8 cellular contexts compared by ENCODE assay signal in the genomic region with DNA sequence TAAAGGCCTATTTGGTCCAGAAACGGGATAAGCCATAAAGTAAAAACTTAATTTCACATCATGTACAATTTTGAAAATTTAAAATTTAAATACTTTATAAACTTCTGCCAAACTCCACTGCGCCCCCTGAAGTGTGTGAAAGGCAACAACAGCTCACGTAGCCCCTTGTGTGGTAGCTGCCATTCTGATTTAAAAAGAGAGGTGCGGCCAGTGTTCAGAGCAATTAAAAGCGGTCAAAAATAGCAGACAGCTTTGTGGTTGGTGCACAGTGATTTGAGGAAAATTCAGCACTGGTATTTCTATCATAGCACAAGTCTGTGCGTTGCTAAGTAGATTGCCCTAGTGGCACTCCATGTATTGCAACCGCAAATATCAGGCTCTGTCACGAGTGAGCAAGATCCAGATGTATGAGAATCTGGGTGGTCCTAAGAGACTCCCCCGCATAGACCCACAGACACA.
DNase-seq lines count a peak whose midpoint lies in the region; ATAC-seq lines count a peak whose summit lies in the region.

No MANE protein-coding gene starts in this region.

- H3K36me3 ChIP-seq in H7 (replicated peaks; ENCODE audit: control insufficient read depth, insufficient read depth, low read length), result no peaks in the 10 kb centered on the region

- H3K27me3 ChIP-seq in H7 (ENCODE audit: control insufficient read depth, insufficient read depth, low read length), result no peaks in the 10 kb centered on the region

- no peak overlapping the region for H3K4me3 ChIP-seq in H7 (ENCODE audit: insufficient read depth, low read depth, low read length)

- ATAC-seq in GM19397 (IDR thresholded peaks at IDR 0.05; ENCODE audit: unreplicated experiment), result no peak
- ATAC-seq in GM21717 (IDR thresholded peaks at IDR 0.05; ENCODE audit: unreplicated experiment), result no peak
- ATAC-seq in HG03159 (IDR thresholded peaks at IDR 0.05; ENCODE audit: unreplicated experiment), result no peak

- peak; percentile 11 for DNase-seq in COLO829 (ENCODE audit: low spot score)
- peak; percentile 23 for DNase-seq in H7
- DNase-seq in amniotic epithelial cell (ENCODE audit: low read depth), result peak; percentile 3
- peak; percentile 36 for DNase-seq in left kidney (ENCODE audit: low read depth, low spot score)
- no peak for DNase-seq in DMS79 treated with DMSO at 0.1 percent for 48 hours (lab: John Stamatoyannopoulos, UW)
